In the genomic region with DNA sequence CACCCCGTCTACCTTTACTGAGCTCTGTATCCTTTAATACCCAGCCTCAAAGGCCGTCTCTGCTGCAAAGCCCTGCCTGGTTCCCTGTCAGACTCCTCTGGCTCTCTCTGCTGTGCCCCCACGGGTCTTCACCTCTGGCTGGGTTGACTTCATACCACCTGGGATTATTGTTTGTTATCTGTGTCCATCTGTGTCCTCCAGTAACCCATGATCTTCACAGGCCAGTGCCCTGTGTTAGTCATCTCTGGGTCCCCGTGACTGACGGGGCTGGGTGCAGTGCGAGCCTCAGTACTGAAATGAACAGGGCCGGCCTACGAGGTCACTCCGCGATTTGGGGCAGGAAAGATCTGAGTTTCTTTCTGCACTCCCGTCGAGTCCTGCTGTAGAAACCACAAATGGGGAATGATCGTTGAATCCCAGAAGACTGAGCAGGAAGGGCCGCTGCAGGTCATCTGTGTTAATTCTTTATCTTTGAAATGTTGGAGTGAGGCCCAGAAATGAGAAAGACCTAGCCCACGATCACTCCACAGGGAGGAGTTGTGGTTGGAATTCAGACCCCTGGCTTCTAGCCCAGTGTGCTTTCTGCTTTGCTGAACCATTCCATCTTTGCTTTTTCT, we compare ENCODE assay signal across 1 cellular context.
TF ChIP-seq lines count a peak whose summit lies in the region.

No MANE protein-coding gene starts in this region.

TF ChIP-seq in K562, 482 proteins besides CTCF, POLR2A, EP300 and RAD21 (continued from another document and continues in another):
- TF ChIP-seq, protein P1, sequence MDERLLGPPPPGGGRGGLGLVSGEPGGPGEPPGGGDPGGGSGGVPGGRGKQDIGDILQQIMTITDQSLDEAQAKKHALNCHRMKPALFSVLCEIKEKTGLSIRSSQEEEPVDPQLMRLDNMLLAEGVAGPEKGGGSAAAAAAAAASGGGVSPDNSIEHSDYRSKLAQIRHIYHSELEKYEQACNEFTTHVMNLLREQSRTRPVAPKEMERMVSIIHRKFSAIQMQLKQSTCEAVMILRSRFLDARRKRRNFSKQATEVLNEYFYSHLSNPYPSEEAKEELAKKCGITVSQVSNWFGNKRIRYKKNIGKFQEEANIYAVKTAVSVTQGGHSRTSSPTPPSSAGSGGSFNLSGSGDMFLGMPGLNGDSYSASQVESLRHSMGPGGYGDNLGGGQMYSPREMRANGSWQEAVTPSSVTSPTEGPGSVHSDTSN (CRISPR knock-in tag; IDR thresholded peaks at IDR 0.05; ENCODE audit: low read depth), result no peak
- TF ChIP-seq, protein P1 (tag; conservative IDR thresholded peaks at IDR 0.05; ENCODE audit: low read depth), result peak; percentile 52
- TF ChIP-seq ZFX (CRISPR knock-in tag; IDR thresholded peaks at IDR 0.05) (no peak), RBM25 (IDR thresholded peaks at IDR 0.05; ENCODE audit: low read depth, low read length, severe bottlenecking) (no peak), WHSC1 (IDR thresholded peaks at IDR 0.05; ENCODE audit: low read length) (no peak), ZNF445 (CRISPR knock-in tag; IDR thresholded peaks at IDR 0.05; ENCODE audit: low read depth) (no peak), RFX7 (CRISPR knock-in tag; IDR thresholded peaks at IDR 0.05) (no peak), ZNF212 (CRISPR knock-in tag; IDR thresholded peaks at IDR 0.05) (no peak), ZNF324 (CRISPR knock-in tag; IDR thresholded peaks at IDR 0.05) (no peak), ARID1B (IDR thresholded peaks at IDR 0.05) (peak; percentile 40; the same call in 1 of the 2 replicates), BRCA1 (IDR thresholded peaks at IDR 0.05) (no peak), BRCA1 (CRISPR knock-in tag; IDR thresholded peaks at IDR 0.05) (no peak)
- TF ChIP-seq, protein P2, sequence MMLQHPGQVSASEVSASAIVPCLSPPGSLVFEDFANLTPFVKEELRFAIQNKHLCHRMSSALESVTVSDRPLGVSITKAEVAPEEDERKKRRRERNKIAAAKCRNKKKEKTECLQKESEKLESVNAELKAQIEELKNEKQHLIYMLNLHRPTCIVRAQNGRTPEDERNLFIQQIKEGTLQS (IDR thresholded peaks at IDR 0.05), result peak; percentile 52; the same call in 1 of the 2 replicates
- TF ChIP-seq, protein P2 (CRISPR knock-in tag; conservative IDR thresholded peaks at IDR 0.05), result no peak
- TF ChIP-seq, protein P3, sequence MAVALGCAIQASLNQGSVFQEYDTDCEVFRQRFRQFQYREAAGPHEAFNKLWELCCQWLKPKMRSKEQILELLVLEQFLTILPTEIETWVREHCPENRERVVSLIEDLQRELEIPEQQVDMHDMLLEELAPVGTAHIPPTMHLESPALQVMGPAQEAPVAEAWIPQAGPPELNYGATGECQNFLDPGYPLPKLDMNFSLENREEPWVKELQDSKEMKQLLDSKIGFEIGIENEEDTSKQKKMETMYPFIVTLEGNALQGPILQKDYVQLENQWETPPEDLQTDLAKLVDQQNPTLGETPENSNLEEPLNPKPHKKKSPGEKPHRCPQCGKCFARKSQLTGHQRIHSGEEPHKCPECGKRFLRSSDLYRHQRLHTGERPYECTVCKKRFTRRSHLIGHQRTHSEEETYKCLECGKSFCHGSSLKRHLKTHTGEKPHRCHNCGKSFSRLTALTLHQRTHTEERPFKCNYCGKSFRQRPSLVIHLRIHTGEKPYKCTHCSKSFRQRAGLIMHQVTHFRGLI (CRISPR knock-in tag; IDR thresholded peaks at IDR 0.05), result no peak
- TF ChIP-seq, protein P4, sequence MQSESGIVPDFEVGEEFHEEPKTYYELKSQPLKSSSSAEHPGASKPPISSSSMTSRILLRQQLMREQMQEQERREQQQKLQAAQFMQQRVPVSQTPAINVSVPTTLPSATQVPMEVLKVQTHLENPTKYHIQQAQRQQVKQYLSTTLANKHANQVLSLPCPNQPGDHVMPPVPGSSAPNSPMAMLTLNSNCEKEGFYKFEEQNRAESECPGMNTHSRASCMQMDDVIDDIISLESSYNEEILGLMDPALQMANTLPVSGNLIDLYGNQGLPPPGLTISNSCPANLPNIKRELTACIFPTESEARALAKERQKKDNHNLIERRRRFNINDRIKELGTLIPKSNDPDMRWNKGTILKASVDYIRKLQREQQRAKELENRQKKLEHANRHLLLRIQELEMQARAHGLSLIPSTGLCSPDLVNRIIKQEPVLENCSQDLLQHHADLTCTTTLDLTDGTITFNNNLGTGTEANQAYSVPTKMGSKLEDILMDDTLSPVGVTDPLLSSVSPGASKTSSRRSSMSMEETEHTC (IDR thresholded peaks at IDR 0.05), result 0 out of 2 replicates have a peak, but pooled peaks have one; percentile 45
- TF ChIP-seq, protein P5, sequence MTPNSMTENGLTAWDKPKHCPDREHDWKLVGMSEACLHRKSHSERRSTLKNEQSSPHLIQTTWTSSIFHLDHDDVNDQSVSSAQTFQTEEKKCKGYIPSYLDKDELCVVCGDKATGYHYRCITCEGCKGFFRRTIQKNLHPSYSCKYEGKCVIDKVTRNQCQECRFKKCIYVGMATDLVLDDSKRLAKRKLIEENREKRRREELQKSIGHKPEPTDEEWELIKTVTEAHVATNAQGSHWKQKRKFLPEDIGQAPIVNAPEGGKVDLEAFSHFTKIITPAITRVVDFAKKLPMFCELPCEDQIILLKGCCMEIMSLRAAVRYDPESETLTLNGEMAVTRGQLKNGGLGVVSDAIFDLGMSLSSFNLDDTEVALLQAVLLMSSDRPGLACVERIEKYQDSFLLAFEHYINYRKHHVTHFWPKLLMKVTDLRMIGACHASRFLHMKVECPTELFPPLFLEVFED (CRISPR knock-in tag; conservative IDR thresholded peaks at IDR 0.05), result 0 out of 2 replicates have a peak, but pooled peaks have one; percentile 11
- TF ChIP-seq, protein P6, sequence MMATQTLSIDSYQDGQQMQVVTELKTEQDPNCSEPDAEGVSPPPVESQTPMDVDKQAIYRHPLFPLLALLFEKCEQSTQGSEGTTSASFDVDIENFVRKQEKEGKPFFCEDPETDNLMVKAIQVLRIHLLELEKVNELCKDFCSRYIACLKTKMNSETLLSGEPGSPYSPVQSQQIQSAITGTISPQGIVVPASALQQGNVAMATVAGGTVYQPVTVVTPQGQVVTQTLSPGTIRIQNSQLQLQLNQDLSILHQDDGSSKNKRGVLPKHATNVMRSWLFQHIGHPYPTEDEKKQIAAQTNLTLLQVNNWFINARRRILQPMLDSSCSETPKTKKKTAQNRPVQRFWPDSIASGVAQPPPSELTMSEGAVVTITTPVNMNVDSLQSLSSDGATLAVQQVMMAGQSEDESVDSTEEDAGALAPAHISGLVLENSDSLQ (IDR thresholded peaks at IDR 0.05), result peak; percentile 77
- TF ChIP-seq, protein P7, sequence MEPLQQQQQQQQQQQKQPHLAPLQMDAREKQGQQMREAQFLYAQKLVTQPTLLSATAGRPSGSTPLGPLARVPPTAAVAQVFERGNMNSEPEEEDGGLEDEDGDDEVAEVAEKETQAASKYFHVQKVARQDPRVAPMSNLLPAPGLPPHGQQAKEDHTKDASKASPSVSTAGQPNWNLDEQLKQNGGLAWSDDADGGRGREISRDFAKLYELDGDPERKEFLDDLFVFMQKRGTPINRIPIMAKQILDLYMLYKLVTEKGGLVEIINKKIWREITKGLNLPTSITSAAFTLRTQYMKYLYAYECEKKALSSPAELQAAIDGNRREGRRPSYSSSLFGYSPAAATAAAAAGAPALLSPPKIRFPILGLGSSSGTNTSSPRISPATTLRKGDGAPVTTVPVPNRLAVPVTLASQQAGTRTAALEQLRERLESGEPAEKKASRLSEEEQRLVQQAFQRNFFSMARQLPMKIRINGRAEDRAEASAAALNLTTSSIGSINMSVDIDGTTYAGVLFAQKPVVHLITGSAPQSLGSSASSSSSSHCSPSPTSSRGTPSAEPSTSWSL (CRISPR knock-in tag; IDR thresholded peaks at IDR 0.05; ENCODE audit: borderline replicate concordance), result no peak
- TF ChIP-seq, protein P8, sequence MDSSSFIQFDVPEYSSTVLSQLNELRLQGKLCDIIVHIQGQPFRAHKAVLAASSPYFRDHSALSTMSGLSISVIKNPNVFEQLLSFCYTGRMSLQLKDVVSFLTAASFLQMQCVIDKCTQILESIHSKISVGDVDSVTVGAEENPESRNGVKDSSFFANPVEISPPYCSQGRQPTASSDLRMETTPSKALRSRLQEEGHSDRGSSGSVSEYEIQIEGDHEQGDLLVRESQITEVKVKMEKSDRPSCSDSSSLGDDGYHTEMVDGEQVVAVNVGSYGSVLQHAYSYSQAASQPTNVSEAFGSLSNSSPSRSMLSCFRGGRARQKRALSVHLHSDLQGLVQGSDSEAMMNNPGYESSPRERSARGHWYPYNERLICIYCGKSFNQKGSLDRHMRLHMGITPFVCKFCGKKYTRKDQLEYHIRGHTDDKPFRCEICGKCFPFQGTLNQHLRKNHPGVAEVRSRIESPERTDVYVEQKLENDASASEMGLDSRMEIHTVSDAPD (CRISPR knock-in tag; IDR thresholded peaks at IDR 0.05), result no peak
- TF ChIP-seq, protein P9, sequence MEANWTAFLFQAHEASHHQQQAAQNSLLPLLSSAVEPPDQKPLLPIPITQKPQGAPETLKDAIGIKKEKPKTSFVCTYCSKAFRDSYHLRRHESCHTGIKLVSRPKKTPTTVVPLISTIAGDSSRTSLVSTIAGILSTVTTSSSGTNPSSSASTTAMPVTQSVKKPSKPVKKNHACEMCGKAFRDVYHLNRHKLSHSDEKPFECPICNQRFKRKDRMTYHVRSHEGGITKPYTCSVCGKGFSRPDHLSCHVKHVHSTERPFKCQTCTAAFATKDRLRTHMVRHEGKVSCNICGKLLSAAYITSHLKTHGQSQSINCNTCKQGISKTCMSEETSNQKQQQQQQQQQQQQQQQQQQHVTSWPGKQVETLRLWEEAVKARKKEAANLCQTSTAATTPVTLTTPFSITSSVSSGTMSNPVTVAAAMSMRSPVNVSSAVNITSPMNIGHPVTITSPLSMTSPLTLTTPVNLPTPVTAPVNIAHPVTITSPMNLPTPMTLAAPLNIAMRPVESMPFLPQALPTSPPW (CRISPR knock-in tag; IDR thresholded peaks at IDR 0.05), result peak; percentile 15; the same call in 1 of the 2 replicates
- TF ChIP-seq, protein P10, sequence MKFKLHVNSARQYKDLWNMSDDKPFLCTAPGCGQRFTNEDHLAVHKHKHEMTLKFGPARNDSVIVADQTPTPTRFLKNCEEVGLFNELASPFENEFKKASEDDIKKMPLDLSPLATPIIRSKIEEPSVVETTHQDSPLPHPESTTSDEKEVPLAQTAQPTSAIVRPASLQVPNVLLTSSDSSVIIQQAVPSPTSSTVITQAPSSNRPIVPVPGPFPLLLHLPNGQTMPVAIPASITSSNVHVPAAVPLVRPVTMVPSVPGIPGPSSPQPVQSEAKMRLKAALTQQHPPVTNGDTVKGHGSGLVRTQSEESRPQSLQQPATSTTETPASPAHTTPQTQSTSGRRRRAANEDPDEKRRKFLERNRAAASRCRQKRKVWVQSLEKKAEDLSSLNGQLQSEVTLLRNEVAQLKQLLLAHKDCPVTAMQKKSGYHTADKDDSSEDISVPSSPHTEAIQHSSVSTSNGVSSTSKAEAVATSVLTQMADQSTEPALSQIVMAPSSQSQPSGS (CRISPR knock-in tag; IDR thresholded peaks at IDR 0.05), result no peak
- TF ChIP-seq, protein P11, sequence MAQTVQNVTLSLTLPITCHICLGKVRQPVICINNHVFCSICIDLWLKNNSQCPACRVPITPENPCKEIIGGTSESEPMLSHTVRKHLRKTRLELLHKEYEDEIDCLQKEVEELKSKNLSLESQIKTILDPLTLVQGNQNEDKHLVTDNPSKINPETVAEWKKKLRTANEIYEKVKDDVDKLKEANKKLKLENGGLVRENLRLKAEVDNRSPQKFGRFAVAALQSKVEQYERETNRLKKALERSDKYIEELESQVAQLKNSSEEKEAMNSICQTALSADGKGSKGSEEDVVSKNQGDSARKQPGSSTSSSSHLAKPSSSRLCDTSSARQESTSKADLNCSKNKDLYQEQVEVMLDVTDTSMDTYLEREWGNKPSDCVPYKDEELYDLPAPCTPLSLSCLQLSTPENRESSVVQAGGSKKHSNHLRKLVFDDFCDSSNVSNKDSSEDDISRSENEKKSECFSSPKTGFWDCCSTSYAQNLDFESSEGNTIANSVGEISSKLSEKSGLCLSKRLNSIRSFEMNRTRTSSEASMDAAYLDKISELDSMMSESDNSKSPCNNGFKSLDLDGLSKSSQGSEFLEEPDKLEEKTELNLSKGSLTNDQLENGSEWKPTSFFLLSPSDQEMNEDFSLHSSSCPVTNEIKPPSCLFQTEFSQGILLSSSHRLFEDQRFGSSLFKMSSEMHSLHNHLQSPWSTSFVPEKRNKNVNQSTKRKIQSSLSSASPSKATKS (CRISPR knock-in tag; IDR thresholded peaks at IDR 0.05), result no peak
- TF ChIP-seq, protein P12, sequence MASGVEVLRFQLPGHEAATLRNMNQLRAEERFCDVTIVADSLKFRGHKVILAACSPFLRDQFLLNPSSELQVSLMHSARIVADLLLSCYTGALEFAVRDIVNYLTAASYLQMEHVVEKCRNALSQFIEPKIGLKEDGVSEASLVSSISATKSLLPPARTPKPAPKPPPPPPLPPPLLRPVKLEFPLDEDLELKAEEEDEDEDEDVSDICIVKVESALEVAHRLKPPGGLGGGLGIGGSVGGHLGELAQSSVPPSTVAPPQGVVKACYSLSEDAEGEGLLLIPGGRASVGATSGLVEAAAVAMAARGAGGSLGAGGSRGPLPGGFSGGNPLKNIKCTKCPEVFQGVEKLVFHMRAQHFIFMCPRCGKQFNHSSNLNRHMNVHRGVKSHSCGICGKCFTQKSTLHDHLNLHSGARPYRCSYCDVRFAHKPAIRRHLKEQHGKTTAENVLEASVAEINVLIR (CRISPR knock-in tag; IDR thresholded peaks at IDR 0.05), result no peak
- TF ChIP-seq, protein P13, sequence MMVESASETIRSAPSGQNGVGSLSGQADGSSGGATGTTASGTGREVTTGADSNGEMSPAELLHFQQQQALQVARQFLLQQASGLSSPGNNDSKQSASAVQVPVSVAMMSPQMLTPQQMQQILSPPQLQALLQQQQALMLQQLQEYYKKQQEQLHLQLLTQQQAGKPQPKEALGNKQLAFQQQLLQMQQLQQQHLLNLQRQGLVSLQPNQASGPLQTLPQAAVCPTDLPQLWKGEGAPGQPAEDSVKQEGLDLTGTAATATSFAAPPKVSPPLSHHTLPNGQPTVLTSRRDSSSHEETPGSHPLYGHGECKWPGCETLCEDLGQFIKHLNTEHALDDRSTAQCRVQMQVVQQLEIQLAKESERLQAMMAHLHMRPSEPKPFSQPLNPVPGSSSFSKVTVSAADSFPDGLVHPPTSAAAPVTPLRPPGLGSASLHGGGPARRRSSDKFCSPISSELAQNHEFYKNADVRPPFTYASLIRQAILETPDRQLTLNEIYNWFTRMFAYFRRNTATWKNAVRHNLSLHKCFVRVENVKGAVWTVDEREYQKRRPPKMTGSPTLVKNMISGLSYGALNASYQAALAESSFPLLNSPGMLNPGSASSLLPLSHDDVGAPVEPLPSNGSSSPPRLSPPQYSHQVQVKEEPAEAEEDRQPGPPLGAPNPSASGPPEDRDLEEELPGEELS (CRISPR knock-in tag; IDR thresholded peaks at IDR 0.05; ENCODE audit: borderline replicate concordance), result no peak
